Comparison of ENCODE assay signal across 17 cellular contexts in genomic region chr7:76225951-76226350, GRCh38. TPM values are rescaled to one million over a fixed set of nuclear protein-coding genes. Genes with fewer than 3 reads are reported as not detected.
"Had no signal": no experiment of that assay in that cellular context is flagged by ENCODE, and none has a peak within 500 bp of the region (broad histone marks: within the 10 kb centered on the region; RNA-seq: fewer than 3 reads in every experiment).

No MANE protein-coding gene starts in this region.

- H3K27me3 ChIP-seq: ascending aorta had no signal

- H3K4me3 ChIP-seq: ascending aorta, cardiac muscle cell had no signal

- H3K4me1 ChIP-seq: ascending aorta had no signal

- H3K27ac ChIP-seq: ascending aorta, cardiac muscle cell, VCaP had no signal

- H3K36me3 ChIP-seq: ascending aorta, cardiac muscle cell had no signal

- DNase-seq: activated B cell treated with CpG ODN at 0.5 μM for 24 hours; activated CD4-positive, alpha-beta T cell treated with anti-CD3 and anti-CD28 coated beads, Interleukin-2, amount 50 U/mL, for 4 hours; activated CD4-positive, CD25-positive, alpha-beta regulatory T cell treated with anti-CD3 and anti-CD28 coated beads, Interleukin-2, amount 50 U/mL, for 72 hours; activated gamma-delta T cell; amygdala; caudate nucleus; cerebellar nuclear complex; T-helper 9 cell had no signal

- ATAC-seq: activated naive CD8-positive, alpha-beta T cell treated with anti-CD3 and anti-CD28 coated beads, Interleukin-2, amount 50 U/mL, for 24 hours had no signal

- FAIRE-seq: bronchial epithelial cell, TTC549 had no signal

- H3K9me3 ChIP-seq: ascending aorta had no signal

RNA-seq across cellular contexts. Expression of gene SRRM3, which starts 24.3 kb away (rescaled TPM):
- total RNA-seq: activated B cell treated with CpG ODN at 0.5 μM for 24 hours; activated CD4-positive, alpha-beta memory T cell treated with anti-CD3 and anti-CD28 coated beads, Interleukin-2, amount 10 ng/mL, durations not matched to agents 7 days and 5 days; activated CD8-positive, alpha-beta T cell treated with anti-CD3 and anti-CD28 coated beads, Interleukin-2, amount 10 ng/mL, durations not matched to agents 7 days and 5 days; activated naive CD8-positive, alpha-beta T cell treated with anti-CD3 and anti-CD28 coated beads, Interleukin-2, amount 10 ng/mL, durations not matched to agents 7 days and 5 days had no signal
